In genomic region chr2:52222128-52222527, GRCh38 we compare ENCODE assay signal across 16 cellular contexts.
DNase-seq lines count a peak whose midpoint lies in the region; ATAC-seq lines count a peak whose summit lies in the region.
"Had no signal": no experiment of that assay in that cellular context is flagged by ENCODE, and none has a peak within 500 bp of the region (broad histone marks: within the 10 kb centered on the region; RNA-seq: fewer than 3 reads in every experiment).

No MANE protein-coding gene starts in this region.

- no peak for ATAC-seq in GM19328 (IDR thresholded peaks at IDR 0.05; ENCODE audit: unreplicated experiment)
- no peak for ATAC-seq in HG03460 (IDR thresholded peaks at IDR 0.05; ENCODE audit: unreplicated experiment)
- ATAC-seq: effector memory CD8-positive, alpha-beta T cell; T-helper 17 cell; WTC11 had no signal

- DNase-seq in ELR (ENCODE audit: low read depth) (peak; percentile 1), HT1080 (ENCODE audit: low read depth) (peak; percentile 58), brain pericyte (ENCODE audit: low read depth, low spot score) (peak; percentile 25), non-pigmented ciliary epithelial cell (ENCODE audit: low read depth) (peak; percentile 45), glomerular visceral epithelial cell (ENCODE audit: extremely low spot score) (no peak)
- DNase-seq: activated naive CD8-positive, alpha-beta T cell treated with anti-CD3 and anti-CD28 coated beads, Interleukin-2, amount 10 ng/mL, durations not matched to agents 7 days and 5 days; central memory CD4-positive, alpha-beta T cell; effector memory CD8-positive, alpha-beta T cell; GOT3; naive B cell; NCI-H226; small intestine; T-helper 17 cell had no signal
